8 cellular contexts compared by ENCODE assay signal in genomic region chr3:57060089-57060829, GRCh38. TPM values are rescaled to one million over a fixed set of nuclear protein-coding genes. Genes with fewer than 3 reads are reported as not detected.
DNase-seq lines count a peak whose midpoint lies in the region; ATAC-seq and TF ChIP-seq lines count a peak whose summit lies in the region.

Gene SPATA12 (plus strand): TSS chr3:57060664. CDS start chr3:57073695, 13,031 bp downstream.

- ATAC-seq in upper lobe of right lung (peak; percentile 92), HG02981 (IDR thresholded peaks at IDR 0.05; ENCODE audit: unreplicated experiment) (no peak), GM18498 (IDR thresholded peaks at IDR 0.05; ENCODE audit: unreplicated experiment) (no peak)

- H3K4me1 Mint-ChIP-seq in mesothelial cell of epicardium, result no peaks in the 10 kb centered on the region

- no peaks in the 10 kb centered on the region for H3K9me3 ChIP-seq in duodenal mucosa (ENCODE audit: control insufficient read depth in 1 of 2, low read length in 2 of 2)
- no peaks in the 10 kb centered on the region for H3K9me3 ChIP-seq in upper lobe of right lung

- intact Hi-C loops in lower leg skin (cut with DNase I; ENCODE audit: low total_unique reads) (no loop called here), upper lobe of right lung (cut with DNase I) (no loop called here)

- 35 to 38% methylated on average over 11 of the region's 11 CpGs for WGBS in lower leg skin, 2 donors

- H3K36me3 Mint-ChIP-seq in mesothelial cell of epicardium, result no peaks in the 10 kb centered on the region

- H3K9ac ChIP-seq in duodenal mucosa (ENCODE audit: low read depth in 1 of 2, low read length in 2 of 2), result no peak within 1 kb of the TSS

- H3K27ac ChIP-seq in duodenal mucosa (ENCODE audit: low read depth, low read length) (no peak within 1 kb of the TSS), upper lobe of right lung (peak within 1 kb of the TSS; percentile 7)

- H3K4me1 ChIP-seq in duodenal mucosa (ENCODE audit: control insufficient read depth in 1 of 2, insufficient read depth in 2 of 2, low read length in 2 of 2), result peaks cover 0 to 7% of the 10 kb centered on the region in 2 donors
- peaks cover 11% of the 10 kb centered on the region for H3K4me1 ChIP-seq in upper lobe of right lung

- H3K27me3 ChIP-seq in duodenal mucosa (ENCODE audit: control insufficient read depth in 1 of 2, insufficient read depth in 2 of 2, low read length in 2 of 2) (no peaks in the 10 kb centered on the region), upper lobe of right lung (no peaks in the 10 kb centered on the region)

- no peaks in the 10 kb centered on the region for H3K27me3 Mint-ChIP-seq in mesothelial cell of epicardium (ENCODE audit: low read depth)

- no peaks in the 10 kb centered on the region for H3K9me3 Mint-ChIP-seq in mesothelial cell of epicardium

- H3K27ac Mint-ChIP-seq in mesothelial cell of epicardium, result no peak within 1 kb of the TSS

- H3K36me3 ChIP-seq in duodenal mucosa (ENCODE audit: control insufficient read depth in 1 of 2, insufficient read depth in 2 of 2, low read length in 2 of 2) (no peaks in the 10 kb centered on the region), upper lobe of right lung (no peaks in the 10 kb centered on the region)

- TF ChIP-seq CTCF in lower leg skin (IDR thresholded peaks at IDR 0.05), result no peak
- no peak for TF ChIP-seq CTCF in upper lobe of right lung (IDR thresholded peaks at IDR 0.05)
- no peak for TF ChIP-seq CTCF in mesothelial cell of epicardium (IDR thresholded peaks at IDR 0.05; ENCODE audit: unreplicated experiment)

- H3K4me3 ChIP-seq in duodenal mucosa (ENCODE audit: low read depth in 1 of 2, low read length in 2 of 2) (peak within 1 kb of the TSS; percentile 16 to 17), lower leg skin (ENCODE audit: low read depth, poor library complexity, severe bottlenecking) (no peak within 1 kb of the TSS), upper lobe of right lung (no peak within 1 kb of the TSS)

- peak; percentile 11 for DNase-seq in GOT3 (lab: John Stamatoyannopoulos, UW)
- DNase-seq in NCI-H510A (lab: John Stamatoyannopoulos, UW), result peak; percentile 11
- DNase-seq in lower leg skin (ENCODE audit: low spot score in 2 of 2), result peak; percentile 88 to 96
- peak; percentile 74 for DNase-seq in upper lobe of right lung
- no peak for DNase-seq in mesothelial cell of epicardium (ENCODE audit: low spot score in 2 of 2, unreplicated experiment in 2 of 2)

- no peak within 1 kb of the TSS for H3K4me3 Mint-ChIP-seq in mesothelial cell of epicardium

- no peak for TF ChIP-seq POLR2A in lower leg skin (IDR thresholded peaks at IDR 0.05)

RNA-seq across cellular contexts. Expression of gene SPATA12, which starts in this region (rescaled TPM):
- total RNA-seq in lower leg skin (not detected), upper lobe of right lung (0.38 TPM), mesothelial cell of epicardium (not detected in 3 replicates)

Comparison
In these comparisons a context has a peak if more than half of its experiments do, and no peak if none do; other contexts are left out.
1. Peak in DNase-seq in lower leg skin; RNA of the gene not detected or under 1 TPM.
2. Peak in DNase-seq, ATAC-seq and H3K27ac ChIP-seq in upper lobe of right lung; RNA of the gene not detected or under 1 TPM.
3. DNase-seq: peak in GOT3 (single experiment) and NCI-H510A (single experiment); none in mesothelial cell of epicardium (0 of 2).
4. H3K4me3 ChIP-seq: peak in duodenal mucosa (2 of 2); none in lower leg skin (single experiment) and upper lobe of right lung (single experiment).